ENCODE assay signal across 17 cellular contexts in genomic region chr3:193711165-193711485, GRCh38.
"Had no signal": no experiment of that assay in that cellular context is flagged by ENCODE, and none has a peak within 500 bp of the region (broad histone marks: within the 10 kb centered on the region; RNA-seq: fewer than 3 reads in every experiment).

No MANE protein-coding gene starts in this region.

- H3K36me3 ChIP-seq: ascending aorta, upper lobe of right lung had no signal

- DNase-seq: activated CD4-positive, alpha-beta T cell treated with anti-CD3 and anti-CD28 coated beads for 1 hour; activated CD4-positive, alpha-beta T cell treated with anti-CD3 and anti-CD28 coated beads, Interleukin-2, amount 50 U/mL, for 4 hours; activated naive CD4-positive, alpha-beta T cell treated with anti-CD3 and anti-CD28 coated beads, Interleukin-2, amount 10 ng/mL, durations not matched to agents 7 days and 5 days; activated T-cell treated with anti-CD3 and anti-CD28 coated beads for 4 hours; kidney; left ventricle myocardium inferior; stimulated activated CD4-positive, alpha-beta T cell treated with anti-CD3 and anti-CD28 coated beads, Interleukin-1b, Interleukin-23, amount 100 ng/mL, for 48 hours; stimulated activated naive CD8-positive, alpha-beta T cell treated with anti-CD3 and anti-CD28 coated beads, Interleukin-15, amount 100 ng/mL, for 72 hours; T-cell; T-helper 9 cell; upper lobe of right lung had no signal

- H3K27me3 ChIP-seq: ascending aorta, upper lobe of right lung had no signal

- H3K4me3 ChIP-seq: ascending aorta, left ventricle myocardium inferior, upper lobe of right lung had no signal

- H3K27me3 Mint-ChIP-seq: activated naive CD4-positive, alpha-beta T cell treated with anti-CD3 and anti-CD28 coated beads, Interleukin-2, amount 10 ng/mL, durations not matched to agents 7 days and 5 days; dendritic cell treated with granulocyte-macrophage colony-stimulating factor and Interleukin-4, amounts not matched to agents 40 ng/mL and 50 ng/mL, for 4 days; memory B cell; natural killer cell treated with Interleukin-12 subunit alpha and Interleukin-12 subunit beta and Interleukin-15 and Interleukin-18, amount 100 ng/mL, for 72 hours; stimulated activated naive CD8-positive, alpha-beta T cell treated with anti-CD3 and anti-CD28 coated beads, Interleukin-15, amount 100 ng/mL, for 72 hours; T-cell had no signal

- H3K9me3 ChIP-seq: upper lobe of right lung had no signal

- H3K27ac ChIP-seq: ascending aorta, left ventricle myocardium inferior, upper lobe of right lung had no signal

- H3K9me3 Mint-ChIP-seq: natural killer cell treated with Interleukin-12 subunit alpha and Interleukin-12 subunit beta and Interleukin-15 and Interleukin-18, amount 100 ng/mL, for 72 hours had no signal

- H3K27ac Mint-ChIP-seq: activated naive CD4-positive, alpha-beta T cell treated with anti-CD3 and anti-CD28 coated beads, Interleukin-2, amount 10 ng/mL, durations not matched to agents 7 days and 5 days; activated T-helper 2 cell treated with anti-CD3 and anti-CD28 coated beads, Interferon-gamma antibody, Interleukin-2, Interleukin-4, amounts not matched to agents 10 μg/mL and 5 μg/mL and 100 μg/mL, durations not matched to agents 14 hours and 24 hours and 36 hours; dendritic cell treated with granulocyte-macrophage colony-stimulating factor and Interleukin-4, amounts not matched to agents 40 ng/mL and 50 ng/mL, for 4 days; memory B cell; natural killer cell treated with Interleukin-12 subunit alpha and Interleukin-12 subunit beta and Interleukin-15 and Interleukin-18, amount 100 ng/mL, for 72 hours; T-cell had no signal

- ATAC-seq: natural killer cell treated with Interleukin-12 subunit alpha and Interleukin-12 subunit beta and Interleukin-15 and Interleukin-18, amount 100 ng/mL, for 72 hours; stimulated activated naive CD8-positive, alpha-beta T cell treated with anti-CD3 and anti-CD28 coated beads, Interleukin-15, amount 100 ng/mL, for 72 hours; T-cell; upper lobe of right lung had no signal

- FAIRE-seq: bronchial epithelial cell, kidney had no signal

- H3K4me3 Mint-ChIP-seq: activated naive CD4-positive, alpha-beta T cell treated with anti-CD3 and anti-CD28 coated beads, Interleukin-2, amount 10 ng/mL, durations not matched to agents 7 days and 5 days; dendritic cell treated with granulocyte-macrophage colony-stimulating factor and Interleukin-4, amounts not matched to agents 40 ng/mL and 50 ng/mL, for 4 days; memory B cell; natural killer cell treated with Interleukin-12 subunit alpha and Interleukin-12 subunit beta and Interleukin-15 and Interleukin-18, amount 100 ng/mL, for 72 hours; stimulated activated naive CD8-positive, alpha-beta T cell treated with anti-CD3 and anti-CD28 coated beads, Interleukin-15, amount 100 ng/mL, for 72 hours; T-cell had no signal

- H3K4me1 ChIP-seq: ascending aorta, upper lobe of right lung had no signal

- H3K4me1 Mint-ChIP-seq: stimulated activated naive CD8-positive, alpha-beta T cell treated with anti-CD3 and anti-CD28 coated beads, Interleukin-15, amount 100 ng/mL, for 72 hours had no signal
